In the genomic region with DNA sequence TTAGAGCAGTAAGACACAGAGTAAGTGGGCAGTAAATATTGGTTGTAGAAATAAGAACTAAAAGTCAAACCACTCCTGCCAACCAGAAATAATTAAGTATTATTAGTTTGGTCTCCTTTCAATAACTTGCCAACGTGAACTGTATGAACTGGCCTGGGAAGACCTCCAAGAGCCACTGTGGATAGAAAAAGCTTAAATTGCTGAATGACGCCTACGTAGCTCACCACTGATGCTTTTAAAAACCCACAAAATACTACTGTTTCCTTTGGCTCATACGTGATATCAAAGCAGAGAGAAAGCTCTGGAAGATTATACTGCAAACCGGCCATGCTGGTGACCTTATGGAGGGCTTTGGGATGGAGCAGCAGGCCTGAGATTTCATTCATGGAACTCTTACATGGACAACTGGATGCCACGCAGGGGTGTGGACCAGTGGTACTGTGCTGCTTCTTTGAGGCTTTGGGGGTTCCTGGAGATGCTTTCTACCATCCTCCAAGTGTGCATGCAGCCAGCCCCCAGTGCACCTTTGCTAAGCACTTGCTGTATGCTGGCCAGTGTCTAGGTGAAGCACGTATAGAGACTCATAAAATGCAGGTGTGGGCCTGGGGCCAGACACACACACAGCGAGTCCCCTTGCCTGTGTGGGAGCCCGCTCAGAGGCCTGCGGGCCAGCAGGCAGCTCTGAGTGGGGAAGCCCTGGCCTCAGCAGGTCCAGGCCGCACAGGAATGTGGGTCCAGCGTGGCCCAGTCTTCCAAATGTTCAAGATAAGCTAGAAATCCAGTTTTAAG, we compare ENCODE assay signal across 16 cellular contexts.
DNase-seq lines count a peak whose midpoint lies in the region; ATAC-seq and TF ChIP-seq lines count a peak whose summit lies in the region.
"Had no signal": no experiment of that assay in that cellular context is flagged by ENCODE, and none has a peak within 500 bp of the region (broad histone marks: within the 10 kb centered on the region; RNA-seq: fewer than 3 reads in every experiment).

No MANE protein-coding gene starts in this region.

- H3K27ac ChIP-seq in heart left ventricle (peak overlapping the region; percentile 73 to 95 (median 87)), esophagus muscularis mucosa (replicated peaks in 1 of 4) (peak overlapping the region; percentile 46 to 67 (median 46)), psoas muscle (peak overlapping the region; percentile 65)
- H3K27ac ChIP-seq in effector memory CD4-positive, alpha-beta T cell (ENCODE audit: insufficient read depth, low read length, poor library complexity, severe bottlenecking), result no peak overlapping the region

- no peaks in the 10 kb centered on the region for H3K27me3 Mint-ChIP-seq in activated naive CD4-positive, alpha-beta T cell treated with anti-CD3 and anti-CD28 coated beads for 36 hours (ENCODE audit: low read depth)

- H3K27ac Mint-ChIP-seq in activated naive CD4-positive, alpha-beta T cell treated with anti-CD3 and anti-CD28 coated beads for 36 hours, result no peak overlapping the region
- H3K27ac Mint-ChIP-seq: activated naive CD8-positive, alpha-beta T cell treated with anti-CD3 and anti-CD28 coated beads, Interleukin-2, amount 50 U/mL, for 24 hours had no signal

- no peaks in the 10 kb centered on the region for H3K36me3 ChIP-seq in heart left ventricle
- no peaks in the 10 kb centered on the region for H3K36me3 ChIP-seq in esophagus muscularis mucosa
- peaks cover 0 to 3% of the 10 kb centered on the region in 2 donors for H3K36me3 ChIP-seq in psoas muscle (ENCODE audit: insufficient read depth in 1 of 2, low read depth in 1 of 2)
- H3K36me3 ChIP-seq in effector memory CD4-positive, alpha-beta T cell (ENCODE audit: control insufficient read depth, insufficient read depth, low read length), result no peaks in the 10 kb centered on the region

- H3K4me3 Mint-ChIP-seq in activated naive CD4-positive, alpha-beta T cell treated with anti-CD3 and anti-CD28 coated beads for 36 hours, result no peak overlapping the region
- H3K4me3 Mint-ChIP-seq: activated naive CD8-positive, alpha-beta T cell treated with anti-CD3 and anti-CD28 coated beads, Interleukin-2, amount 50 U/mL, for 24 hours; IgD-negative memory B cell had no signal

- H3K9me3 Mint-ChIP-seq in activated naive CD4-positive, alpha-beta T cell treated with anti-CD3 and anti-CD28 coated beads for 36 hours, result no peaks in the 10 kb centered on the region
- H3K9me3 Mint-ChIP-seq: activated naive CD8-positive, alpha-beta T cell treated with anti-CD3 and anti-CD28 coated beads, Interleukin-2, amount 50 U/mL, for 24 hours; IgD-negative memory B cell had no signal

- no peak for TF ChIP-seq EP300 in esophagus muscularis mucosa (IDR thresholded peaks at IDR 0.05)

- H3K4me1 Mint-ChIP-seq in activated naive CD4-positive, alpha-beta T cell treated with anti-CD3 and anti-CD28 coated beads for 36 hours (ENCODE audit: low read depth), result no peaks in the 10 kb centered on the region

- H3K4me1 ChIP-seq in heart left ventricle (peaks cover 19 to 100% (median 90%) of the 10 kb centered on the region in 12 donors), esophagus muscularis mucosa (peaks cover 76 to 85% (median 81%) of the 10 kb centered on the region in 4 donors), psoas muscle (peaks cover 46% of the 10 kb centered on the region)
- H3K4me1 ChIP-seq in effector memory CD4-positive, alpha-beta T cell (ENCODE audit: control insufficient read depth, insufficient read depth, low read length, poor library complexity, severe bottlenecking), result no peaks in the 10 kb centered on the region

- WGBS in heart left ventricle, 4 donors, result 70 to 81% (median 73%) methylated on average over 11 to 12 of the region's 12 CpGs
- WGBS in esophagus muscularis mucosa, result 71% methylated on average over 8 of the region's 12 CpGs
- WGBS in psoas muscle, 3 donors, result 78 to 84% (median 81%) methylated on average over 12 of the region's 12 CpGs

- no peak for TF ChIP-seq CTCF in heart left ventricle (IDR thresholded peaks at IDR 0.05)
- TF ChIP-seq CTCF in esophagus muscularis mucosa (IDR thresholded peaks at IDR 0.05), result no peak
- TF ChIP-seq CTCF in psoas muscle (IDR thresholded peaks at IDR 0.05), result no peak

- DNase-seq in heart left ventricle (peak in 1 of 5 donors; percentile 11), left ventricle myocardium superior (no peak), esophagus muscularis mucosa (ENCODE audit: extremely low spot score) (no peak), psoas muscle (no peak), NCI-H446 treated with DMSO at 0.1 percent for 48 hours (lab: John Stamatoyannopoulos, UW) (no peak)
- DNase-seq in activated naive CD4-positive, alpha-beta T cell treated with anti-CD3 and anti-CD28 coated beads for 36 hours, result no peak
- DNase-seq in effector memory CD4-positive, alpha-beta T cell, result no peak
- DNase-seq: ACHN; activated CD4-positive, alpha-beta T cell treated with anti-CD3 and anti-CD28 coated beads, Interleukin-2, amount 50 U/mL, for 1 hour; activated naive CD8-positive, alpha-beta T cell treated with anti-CD3 and anti-CD28 coated beads, Interleukin-2, amount 50 U/mL, for 24 hours; NCI-H1092 treated with DMSO at 0.1 percent for 48 hours; NCI-H226; stimulated activated naive CD8-positive, alpha-beta T cell treated with anti-CD3 and anti-CD28 coated beads, Interleukin-15, Interleukin-2, amounts not matched to agents 100 U/mL and 50 U/mL, for 24 hours had no signal

- H3K27me3 ChIP-seq in heart left ventricle (no peaks in the 10 kb centered on the region), esophagus muscularis mucosa (no peaks in the 10 kb centered on the region), psoas muscle (ENCODE audit: insufficient read depth in 3 of 3, low read length in 2 of 3) (no peaks in the 10 kb centered on the region)
- H3K27me3 ChIP-seq in effector memory CD4-positive, alpha-beta T cell (replicated peaks; ENCODE audit: control insufficient read depth, insufficient read depth, low read length, poor library complexity, severe bottlenecking), result no peaks in the 10 kb centered on the region

- no peak overlapping the region for H3K4me3 ChIP-seq in heart left ventricle
- H3K4me3 ChIP-seq in esophagus muscularis mucosa, result no peak overlapping the region
- H3K4me3 ChIP-seq in psoas muscle, result no peak overlapping the region
- H3K4me3 ChIP-seq in effector memory CD4-positive, alpha-beta T cell (ENCODE audit: insufficient read depth, low read depth, low read length, poor library complexity, severe bottlenecking), result no peak overlapping the region

- TF ChIP-seq POLR2A in heart left ventricle (IDR thresholded peaks at IDR 0.05) (no peak), esophagus muscularis mucosa (IDR thresholded peaks at IDR 0.05; ENCODE audit: low read depth) (no peak)

- H3K36me3 Mint-ChIP-seq in activated naive CD4-positive, alpha-beta T cell treated with anti-CD3 and anti-CD28 coated beads for 36 hours (ENCODE audit: low read depth), result no peaks in the 10 kb centered on the region
- H3K36me3 Mint-ChIP-seq: IgD-negative memory B cell had no signal

- ATAC-seq in heart left ventricle, result no peak
- ATAC-seq in left ventricle myocardium superior, result no peak
- ATAC-seq in psoas muscle, result no peak
- ATAC-seq in HG02973 (IDR thresholded peaks at IDR 0.05; ENCODE audit: unreplicated experiment), result no peak
- ATAC-seq: activated naive CD8-positive, alpha-beta T cell treated with anti-CD3 and anti-CD28 coated beads, Interleukin-2, amount 50 U/mL, for 24 hours; HCT116; stimulated activated naive CD8-positive, alpha-beta T cell treated with anti-CD3 and anti-CD28 coated beads, Interleukin-15, Interleukin-2, amounts not matched to agents 100 U/mL and 50 U/mL, for 24 hours had no signal

- CTCF ChIA-PET in activated naive CD4-positive, alpha-beta T cell treated with anti-CD3 and anti-CD28 coated beads for 36 hours (lab: Charles Lee), result no interaction called here

- intact Hi-C loops in heart left ventricle (cut with DNase I) (loop anchor here in 2 of 10 donors (2.0 to 10.0 kb wide), 2 partner anchors 39 to 75 kb away; no protein-coding TSS in a partner anchor), left ventricle myocardium superior (cut with micrococcal nuclease) (loop anchor here (10.0 kb wide), 2 partner anchors 45 to 75 kb away; no protein-coding TSS in a partner anchor), esophagus muscularis mucosa (cut with DNase I) (no loop called here), psoas muscle (cut with DNase I) (no loop called here)
- intact Hi-C loops in activated naive CD4-positive, alpha-beta T cell treated with anti-CD3 and anti-CD28 coated beads for 36 hours (cut with micrococcal nuclease), result no loop called here

- H3K9me3 ChIP-seq in heart left ventricle (no peaks in the 10 kb centered on the region), esophagus muscularis mucosa (no peaks in the 10 kb centered on the region), psoas muscle (no peaks in the 10 kb centered on the region)
- H3K9me3 ChIP-seq in effector memory CD4-positive, alpha-beta T cell (ENCODE audit: control insufficient read depth, low read length), result no peaks in the 10 kb centered on the region
